ENCODE assay signal across 1 cellular context in the genomic region with DNA sequence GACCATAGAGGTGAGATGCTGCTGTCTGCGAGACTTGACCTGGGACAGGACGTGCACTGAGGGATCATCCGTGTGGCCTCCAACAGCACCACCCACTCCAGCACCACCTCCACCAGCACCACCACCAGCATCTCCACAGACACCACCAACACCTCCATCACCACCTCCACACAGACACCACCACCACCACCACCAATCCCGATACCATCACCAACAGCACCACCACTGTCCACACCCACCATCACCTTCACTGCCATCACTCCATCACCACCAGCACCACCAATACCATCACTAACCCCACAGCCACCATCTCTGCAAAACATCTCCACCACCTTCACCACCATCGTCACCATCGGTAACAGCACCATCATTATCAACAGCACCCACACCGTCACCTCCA.
TF ChIP-seq lines count a peak whose summit lies in the region.

No MANE protein-coding gene starts in this region.

TF ChIP-seq in GM12878, 131 proteins besides CTCF, POLR2A, EP300 and RAD21:
- TF ChIP-seq SREBF2 (IDR thresholded peaks at IDR 0.05; ENCODE audit: low read length), result no peak
- 0 out of 2 replicates have a peak, but pooled peaks have one; percentile 40 for TF ChIP-seq HDGF (IDR thresholded peaks at IDR 0.05)
